ENCODE assay signal across 8 cellular contexts in the genomic region with DNA sequence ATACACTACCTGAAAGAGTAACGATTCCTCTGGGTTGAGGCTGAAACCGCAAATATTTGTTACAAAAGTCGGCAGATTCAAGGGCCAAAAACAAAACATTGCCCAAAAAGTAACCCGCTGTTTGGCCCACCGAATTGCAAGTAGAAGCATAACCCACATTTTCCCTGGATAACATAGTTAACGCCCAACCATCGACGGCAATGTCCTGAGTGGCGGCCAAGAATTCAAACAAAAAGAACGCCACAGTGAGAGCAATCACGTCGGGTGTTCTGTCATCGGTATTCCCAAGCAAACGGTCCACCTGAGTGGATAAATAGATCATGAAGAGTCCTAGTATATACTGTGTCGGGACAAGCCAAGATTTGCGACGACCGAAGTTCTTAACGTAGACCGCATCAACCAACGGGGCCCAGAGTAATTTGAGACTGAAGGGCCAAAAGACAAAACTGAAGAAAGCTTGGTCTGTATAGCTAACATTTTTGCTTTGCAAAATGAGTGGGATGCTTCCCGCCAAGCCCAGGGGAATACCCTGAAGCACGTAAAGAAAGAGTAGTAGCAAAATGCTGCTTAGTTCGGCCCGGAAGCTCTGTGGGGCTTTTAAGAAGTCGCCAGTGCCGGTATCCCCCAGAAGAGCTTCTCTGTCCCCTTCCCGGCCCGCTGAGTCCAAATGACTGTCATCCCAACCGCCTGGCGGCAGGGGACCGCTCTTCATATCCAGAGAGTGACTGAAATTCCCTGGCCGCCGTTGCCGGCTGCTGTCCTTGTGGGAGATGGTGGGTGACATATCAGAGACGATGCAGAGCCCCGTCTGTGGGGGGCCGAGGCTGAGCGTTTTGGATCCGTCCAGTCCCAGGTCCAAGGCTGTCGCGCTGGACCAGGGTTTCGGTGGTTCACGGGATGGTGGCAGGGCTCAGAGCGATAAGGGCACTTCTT. TPM values are rescaled to one million over a fixed set of nuclear protein-coding genes. Genes with fewer than 3 reads are reported as not detected.
DNase-seq lines count a peak whose midpoint lies in the region; ATAC-seq and TF ChIP-seq lines count a peak whose summit lies in the region.

No MANE protein-coding gene starts in this region.

- peaks cover 10% of the 10 kb centered on the region for H3K4me1 Mint-ChIP-seq in glutamatergic neuron (ENCODE audit: low read depth, unreplicated experiment)

- peak overlapping the region; percentile 83 for H3K4me2 ChIP-seq in DOHH2 (ENCODE audit: low read length)

- H3K4me1 ChIP-seq in DOHH2 (ENCODE audit: control insufficient read depth, low read length) (peaks cover 29% of the 10 kb centered on the region), ovary (ENCODE audit: insufficient read depth) (peaks cover 22% of the 10 kb centered on the region)

- TF ChIP-seq CTCF in DOHH2 (IDR thresholded peaks at IDR 0.05; ENCODE audit: low read depth, low read length, poor library complexity, severe bottlenecking) (no peak), LNCaP clone FGC (IDR thresholded peaks at IDR 0.05; ENCODE audit: control insufficient read depth, extremely low read depth, insufficient read depth) (0 out of 2 replicates have a peak, but pooled peaks have one; percentile 6), glutamatergic neuron (IDR thresholded peaks at IDR 0.05; ENCODE audit: partially characterized antibody, unreplicated experiment) (peak; percentile 16), ovary (IDR thresholded peaks at IDR 0.05) (no peak)

- no peaks in the 10 kb centered on the region for H3K27me3 ChIP-seq in DOHH2 (ENCODE audit: control insufficient read depth, low read length)
- no peaks in the 10 kb centered on the region for H3K27me3 ChIP-seq in ovary

- H3K4me3 Mint-ChIP-seq in glutamatergic neuron (ENCODE audit: unreplicated experiment) = peak overlapping the region; percentile 96

- no peaks in the 10 kb centered on the region for H3K36me3 Mint-ChIP-seq in glutamatergic neuron (ENCODE audit: unreplicated experiment)

- TF ChIP-seq EP300 in ovary (IDR thresholded peaks at IDR 0.05) = no peak

- WGBS in ovary, 3 donors = 1 to 2% (median 1%) methylated on average over 39 to 45 of the region's 45 CpGs

- no peak for DNase-seq in LNCaP clone FGC (ENCODE audit: low read depth)
- DNase-seq in activated T-helper 1 cell treated with Interleukin-2 at 50 U/mL for 16 hours (ENCODE audit: low read depth) = peak; percentile 9
- peak; percentile 59 for DNase-seq in glutamatergic neuron
- DNase-seq in ovary = peak in 2 of 5 donors; percentile 13 to 22
- no peak for DNase-seq in COLO829 (ENCODE audit: low spot score)
- DNase-seq in T1000 (lab: John Stamatoyannopoulos, UW) = no peak

- peaks cover 24% of the 10 kb centered on the region for H3K36me3 ChIP-seq in DOHH2 (ENCODE audit: control insufficient read depth, low read length)
- no peaks in the 10 kb centered on the region for H3K36me3 ChIP-seq in ovary

- H3K9me3 Mint-ChIP-seq in glutamatergic neuron (ENCODE audit: unreplicated experiment) = peaks cover 8% of the 10 kb centered on the region

- H3K9me3 ChIP-seq in DOHH2 (ENCODE audit: control insufficient read depth, insufficient read depth, low read length) = no peaks in the 10 kb centered on the region
- no peaks in the 10 kb centered on the region for H3K9me3 ChIP-seq in ovary

- H3F3A ChIP-seq in DOHH2 (ENCODE audit: control insufficient read depth, insufficient read depth) = peaks cover 5% of the 10 kb centered on the region; the same call in 1 of the 2 replicates

- H3K4me3 ChIP-seq in DOHH2 (ENCODE audit: low read length) (peak overlapping the region; percentile 97), LNCaP clone FGC (ENCODE audit: low read depth, low read length) (peak overlapping the region; percentile 97), ovary (peak overlapping the region; percentile 99)

- H3K27me3 Mint-ChIP-seq in glutamatergic neuron (ENCODE audit: unreplicated experiment) = peaks cover 5% of the 10 kb centered on the region

- H3K79me2 ChIP-seq in DOHH2 (ENCODE audit: control insufficient read depth, low read length) = peaks cover 59% of the 10 kb centered on the region

- peak; percentile 10 for ATAC-seq in GM21717 (IDR thresholded peaks at IDR 0.05; ENCODE audit: unreplicated experiment)

- peak overlapping the region; percentile 96 for H3K27ac Mint-ChIP-seq in glutamatergic neuron (ENCODE audit: unreplicated experiment)

- TF ChIP-seq POLR2A in ovary (IDR thresholded peaks at IDR 0.05) = no peak

- H3K9me2 ChIP-seq in DOHH2 (replicated peaks; ENCODE audit: control insufficient read depth, low read length) = no peaks in the 10 kb centered on the region

- H4K20me1 ChIP-seq in DOHH2 (ENCODE audit: control insufficient read depth, insufficient read depth, low read depth, low read length) = peaks cover 15% of the 10 kb centered on the region; the same call in 1 of the 2 replicates

- H3K27ac ChIP-seq in DOHH2 (ENCODE audit: low read depth, low read length) (peak overlapping the region; percentile 53), ovary (peak overlapping the region; percentile 1 to 58)

- intact Hi-C loops in ovary (cut with DNase I) = loop anchor here in 2 of 4 donors (2.0 to 5.0 kb wide), 2 partner anchors 17 to 46 kb away; partner anchors contain the start of genes C3orf33 (in 1 of the 2) and GMPS (in 1 of the 2)

RNA-seq across cellular contexts. Expression of gene SLC33A1, which starts 0.7 kb away (rescaled TPM):
- total RNA-seq in glutamatergic neuron (ENCODE audit: unreplicated experiment) (19.7 TPM), ovary (10 to 100 TPM; 18.4 to 35.4 (median 26.6) TPM)
- polyA plus RNA-seq in ovary = 10 to 100 TPM; 10.9 to 23.7 TPM

RNA-seq across cellular contexts. Expression of gene GMPS, which starts 17.0 kb away (rescaled TPM):
- total RNA-seq in glutamatergic neuron (ENCODE audit: unreplicated experiment) (82.3 TPM), ovary (10 to 100 TPM; 22.2 to 62.1 (median 48.9) TPM)
- polyA plus RNA-seq in ovary = 10 to 100 TPM; 16.2 to 47.2 TPM

RNA-seq across cellular contexts. Expression of gene C3orf33, which starts 47.4 kb away (rescaled TPM):
- total RNA-seq in glutamatergic neuron (ENCODE audit: unreplicated experiment) (1.8 TPM), ovary (1 to 10 TPM; 4.5 to 7.6 (median 6.3) TPM)
- 1 to 10 TPM; 4.5 to 6.4 TPM for polyA plus RNA-seq in ovary

Comparison
In these comparisons a context has a peak if more than half of its experiments do, and no peak if none do; other contexts are left out.
1. CTCF ChIP-seq: peak in LNCaP clone FGC (single experiment) and glutamatergic neuron (single experiment); none in DOHH2 (single experiment) and ovary (0 of 3).
2. DNase-seq: peak in activated T-helper 1 cell treated with Interleukin-2 at 50 U/mL for 16 hours (single experiment) and glutamatergic neuron (single experiment); none in LNCaP clone FGC (single experiment), COLO829 (single experiment) and T1000 (single experiment).
3. Peak in every context shown above with its lines, with median percentiles within 50 percentile points of each other: H3K4me3 ChIP-seq.